ENCODE assay signal across 8 cellular contexts in genomic region chr10:49539320-49539885, GRCh38. TPM values are rescaled to one million over a fixed set of nuclear protein-coding genes. Genes with fewer than 3 reads are reported as not detected.
DNase-seq lines count a peak whose midpoint lies in the region; ATAC-seq, FAIRE-seq and TF ChIP-seq lines count a peak whose summit lies in the region.

No MANE protein-coding gene starts in this region.

- H3K4me1 Mint-ChIP-seq in memory B cell: peaks cover 36% of the 10 kb centered on the region

- H3K9me3 ChIP-seq in H1 (ENCODE audit: insufficient read depth in 2 of 2, low read depth in 1 of 2, low read length in 1 of 2) (no peaks in the 10 kb centered on the region), stomach smooth muscle (ENCODE audit: control insufficient read depth in 2 of 2, low read length in 2 of 2) (no peaks in the 10 kb centered on the region)

- no peak overlapping the region for H3K56ac ChIP-seq in H1 (replicated peaks; ENCODE audit: insufficient read length, low read depth, low read length)

- no peak overlapping the region for H3K23ac ChIP-seq in H1 (ENCODE audit: insufficient read length)

- peak overlapping the region; percentile 99 for H2AFZ ChIP-seq in H1 (ENCODE audit: low read length)

- H3K36me3 Mint-ChIP-seq in memory B cell: peaks cover 7% of the 10 kb centered on the region

- peak overlapping the region; percentile 73 for H3K18ac ChIP-seq in H1 (ENCODE audit: extremely low read depth, low read length)

- H3K9me3 Mint-ChIP-seq in memory B cell: no peaks in the 10 kb centered on the region

- H4K20me1 ChIP-seq in H1 (replicated peaks in 1 of 2; ENCODE audit: control insufficient read depth in 1 of 2, insufficient read depth in 2 of 2, low read length in 2 of 2): peaks cover 0 to 4% of the 10 kb centered on the region in 2 experiments

- H2BK20ac ChIP-seq in H1 (ENCODE audit: low read length): no peak overlapping the region

- H3K27me3 ChIP-seq in H1 (replicated peaks in 1 of 4; ENCODE audit: control insufficient read depth in 3 of 4, extremely low read depth in 1 of 4, insufficient read depth in 3 of 4, low read length in 3 of 4) (peaks cover 0 to 10% (median 6%) of the 10 kb centered on the region in 4 experiments; a peak in 5 of 7 replicates), stomach smooth muscle (ENCODE audit: control insufficient read depth in 1 of 2, insufficient read depth in 2 of 2, low read length in 2 of 2) (no peaks in the 10 kb centered on the region)

- no peak for TF ChIP-seq EP300 in H1 (IDR thresholded peaks at IDR 0.05; ENCODE audit: borderline replicate concordance in 1 of 2, low read depth in 2 of 2, low read length in 2 of 2)

- peak overlapping the region; percentile 96 for H3K4me3 Mint-ChIP-seq in memory B cell

- no peak overlapping the region for H2AK5ac ChIP-seq in H1 (ENCODE audit: low read depth, low read length)

- H3K4me3 ChIP-seq in WI38 (ENCODE audit: low read depth, low read length) (peak overlapping the region; percentile 78), H1 (ENCODE audit: extremely low read depth in 1 of 4, insufficient read depth in 2 of 4, low read depth in 3 of 4, low read length in 4 of 4) (peak overlapping the region; percentile 41 to 81 (median 66)), stomach smooth muscle (ENCODE audit: low read length in 2 of 2) (peak overlapping the region; percentile 88 to 98)

- in situ Hi-C loops in G401 (cut with HindIII; ENCODE audit: low sequenced_read_pairs): no loop called here

- TF ChIP-seq POLR2A in H1 (IDR thresholded peaks at IDR 0.05; ENCODE audit: control extremely low read depth in 1 of 2, low read depth in 2 of 2, low read length in 2 of 2): no peak

- no peaks in the 10 kb centered on the region for H3K79me1 ChIP-seq in H1 (ENCODE audit: low read depth, low read length)

- POLR2A ChIA-PET in H1 (lab: Charles Lee; ENCODE audit: partially characterized antibody): interaction anchor here (0.8 to 1.9 kb wide), 5 partner anchors 11 to 279 kb away, joined by 3 to 4 read pairs (median 3); no protein-coding TSS in a partner anchor

- no peak overlapping the region for H3K4ac ChIP-seq in H1 (replicated peaks; ENCODE audit: insufficient read length, low read depth, low read length)

- H3K36me3 ChIP-seq in H1 (ENCODE audit: control insufficient read depth in 2 of 4, insufficient read depth in 4 of 4, low read length in 3 of 4): no peaks in the 10 kb centered on the region
- no peaks in the 10 kb centered on the region for H3K36me3 ChIP-seq in stomach smooth muscle (ENCODE audit: control insufficient read depth in 2 of 2, insufficient read depth in 2 of 2, low read length in 2 of 2)

- H3K27ac Mint-ChIP-seq in memory B cell: peak overlapping the region; percentile 95

- CTCF ChIA-PET in H1 (lab: Charles Lee; ENCODE audit: partially characterized antibody): interaction anchor here (1.1 to 2.4 kb wide), 5 partner anchors 20 to 215 kb away, joined by 3 to 7 read pairs (median 3); no protein-coding TSS in a partner anchor

- H2BK120ac ChIP-seq in H1 (replicated peaks; ENCODE audit: low read depth, low read length): no peak overlapping the region

- ATAC-seq in GM21786 (IDR thresholded peaks at IDR 0.05; ENCODE audit: unreplicated experiment) (peak; percentile 0), memory B cell (ENCODE audit: low read depth) (peak; percentile 18)

- H2BK12ac ChIP-seq in H1 (ENCODE audit: low read depth, low read length): peak overlapping the region; percentile 94

- DNase-seq in G401 (ENCODE audit: low spot score): peak; percentile 65
- DNase-seq in LHCN-M2 (ENCODE audit: low read depth): peak; percentile 35
- DNase-seq in H1 (ENCODE audit: low read depth in 1 of 2, low spot score in 2 of 2): peak in 1 of 2 experiments; percentile 57
- DNase-seq in memory B cell (ENCODE audit: low spot score in 2 of 2): no peak
- DNase-seq in SHP77 treated with DMSO at 0.1 percent for 48 hours (lab: John Stamatoyannopoulos, UW): no peak

- H3K4me2 ChIP-seq in H1 (ENCODE audit: insufficient read depth in 1 of 2, low read depth in 2 of 2, low read length in 2 of 2): peak overlapping the region; percentile 91 to 100

- H4K91ac ChIP-seq in H1 (replicated peaks; ENCODE audit: insufficient read length, low read length): no peak overlapping the region

- H3K14ac ChIP-seq in H1 (ENCODE audit: insufficient read length): no peak overlapping the region

- TF ChIP-seq CTCF in WI38 (IDR thresholded peaks at IDR 0.05; ENCODE audit: low read depth, low read length): no peak
- no peak for TF ChIP-seq CTCF in H1 (IDR thresholded peaks at IDR 0.05; ENCODE audit: control extremely low read depth in 1 of 3, insufficient read depth in 1 of 3, low read depth in 1 of 3, low read length in 3 of 3)

- H3K9ac ChIP-seq in H1 (replicated peaks in 1 of 4; ENCODE audit: extremely low read depth in 1 of 4, low read depth in 3 of 4, low read length in 3 of 4) (peak overlapping the region in 2 of 4 experiments; percentile 36 to 58; a peak in 4 of 7 replicates), stomach smooth muscle (ENCODE audit: low read length in 2 of 2) (peak overlapping the region; percentile 84 to 86)

- peaks cover 6% of the 10 kb centered on the region for H3K27me3 Mint-ChIP-seq in memory B cell

- H4K5ac ChIP-seq in H1 (ENCODE audit: insufficient read length, low read depth, low read length): no peak overlapping the region

- H2BK5ac ChIP-seq in H1 (ENCODE audit: low read depth, low read length): peak overlapping the region; percentile 50; the same call in 1 of the 2 replicates

- FAIRE-seq in H1 (lab: Jason Lieb, UNC): no peak

- peaks cover 15% of the 10 kb centered on the region for H3K23me2 ChIP-seq in H1 (ENCODE audit: low read depth, low read length)

- no peak for TF ChIP-seq RAD21 in H1 (IDR thresholded peaks at IDR 0.05 in 1 of 2, conservative IDR thresholded peaks at IDR 0.05 in 1 of 2; ENCODE audit: low read depth in 2 of 2, low read length in 2 of 2)

- H3K27ac ChIP-seq in H1 (ENCODE audit: low read depth, low read length) (no peak overlapping the region), stomach smooth muscle (ENCODE audit: low read length) (peak overlapping the region; percentile 75)

- H4K8ac ChIP-seq in H1 (ENCODE audit: extremely low read depth, insufficient read depth, low read length): peak overlapping the region; percentile 54

- H3K4me1 ChIP-seq in H1 (replicated peaks in 1 of 4; ENCODE audit: control insufficient read depth in 3 of 4, insufficient read depth in 4 of 4, low read length in 3 of 4): peaks cover 3 to 12% (median 8%) of the 10 kb centered on the region in 4 experiments
- H3K4me1 ChIP-seq in stomach smooth muscle (ENCODE audit: control insufficient read depth, insufficient read depth, low read length): peaks cover 20% of the 10 kb centered on the region

- H2BK15ac ChIP-seq in H1 (ENCODE audit: low read length): peak overlapping the region; percentile 97; the same call in 1 of the 2 replicates

- 4% methylated on average over 26 of the region's 26 CpGs; no CpG with 5 or more reads in 1 of the 2 experiments for WGBS in H1 (ENCODE audit: extremely low coverage in 1 of 2, insufficient coverage in 1 of 2, insufficient read length in 1 of 2, insufficient replicate concordance in 2 of 2, low coverage in 1 of 2, low lambda C conversion rate in 2 of 2, missing lambda C conversion rate in 1 of 2), 2 experiments

- H3K79me2 ChIP-seq in H1 (ENCODE audit: control insufficient read depth in 1 of 2, insufficient read depth in 2 of 2, low read length in 2 of 2): 0 out of 4 replicates have a peak, but pooled peaks cover 0 to 3% of the 10 kb centered on the region in 2 experiments

TF ChIP-seq in H1, 55 proteins besides CTCF, POLR2A, EP300 and RAD21 (continues in another document):
- no peak for TF ChIP-seq CBX8 (IDR thresholded peaks at IDR 0.05; ENCODE audit: borderline replicate concordance, low read depth, low read length)
- no peak for TF ChIP-seq SP2 (IDR thresholded peaks at IDR 0.05; ENCODE audit: low read length)
- no peak for TF ChIP-seq NRF1 (IDR thresholded peaks at IDR 0.05; ENCODE audit: low read depth, low read length)
- 0 out of 2 replicates have a peak, but pooled peaks have one; percentile 28 for TF ChIP-seq POLR2AphosphoS5 (IDR thresholded peaks at IDR 0.05; ENCODE audit: low read depth, low read length)
- TF ChIP-seq HDAC2 (IDR thresholded peaks at IDR 0.05; ENCODE audit: borderline replicate concordance in 1 of 2, low read depth in 2 of 2, low read length in 2 of 2): 0 out of 4 replicates have a peak, but pooled peaks of 1 of the 2 experiments have one; percentile 67
- TF ChIP-seq SRF (IDR thresholded peaks at IDR 0.05; ENCODE audit: low read depth, low read length): no peak
- TF ChIP-seq CBX5 (IDR thresholded peaks at IDR 0.05; ENCODE audit: low read depth, low read length): no peak
- TF ChIP-seq GTF2F1 (IDR thresholded peaks at IDR 0.05; ENCODE audit: borderline replicate concordance, low read depth, low read length): no peak
- TF ChIP-seq KDM4A (IDR thresholded peaks at IDR 0.05; ENCODE audit: low read depth, low read length, severe bottlenecking): peak; percentile 74
- TF ChIP-seq POU5F1 (IDR thresholded peaks at IDR 0.05; ENCODE audit: low read depth, low read length): no peak
- no peak for TF ChIP-seq NANOG (IDR thresholded peaks at IDR 0.05; ENCODE audit: insufficient read depth, low read depth, low read length, poor library complexity, severe bottlenecking)
- TF ChIP-seq SIRT6 (IDR thresholded peaks at IDR 0.05; ENCODE audit: low read length): no peak
- TF ChIP-seq USF2 (IDR thresholded peaks at IDR 0.05; ENCODE audit: low read length): no peak

RNA-seq across cellular contexts. Expression of gene ERCC6, which starts 0.5 kb away (rescaled TPM):
- 3.6 and 13.3 TPM in 2 replicates for total RNA-seq in G401 (2014; rRNA removed; shearing (Covaris generic))
- 6.3 and 7.3 TPM in 2 replicates for total RNA-seq in LHCN-M2 (2014; rRNA removed)
- 8.8 TPM for polyA plus RNA-seq in LHCN-M2 (2012)
- total RNA-seq in H1 (2021; fragmentation: NEBNext Ultra II Directional; extraction: Animal tissue kit (Norgen Biotek cat#: 25700)): 11.9 and 15.8 TPM in 2 replicates
- 3.9 and 4.1 TPM in 2 replicates for polyA plus RNA-seq in H1 (2011; rRNA removed)
- polyA plus RNA-seq in H1 (2011; cell fraction: cytosol; rRNA removed): 4.2 TPM
- 11.3 TPM for polyA plus RNA-seq in H1 (2011; cell fraction: nucleus; rRNA removed)
- 3.6 to 5.8 TPM (median 4.4 TPM) in 4 replicates for polyA plus RNA-seq in H1 (2012, experiment 1 of 2)
- 0.16 TPM for polyA plus RNA-seq in H1 (2012, experiment 2 of 2)
- 3.1 TPM for polyA plus RNA-seq in H1 (2013, experiment 1 of 2)
- polyA plus RNA-seq in H1 (2013, experiment 2 of 2): 2.6 TPM
- 40.8 and 41.5 TPM in 2 replicates for polyA minus RNA-seq in H1 (2011; rRNA and poly(A)+ RNA removed)
- 6.8 TPM for polyA minus RNA-seq in H1 (2011; cell fraction: cytosol; rRNA and poly(A)+ RNA removed)
- polyA minus RNA-seq in H1 (2011; cell fraction: nucleus; rRNA and poly(A)+ RNA removed): 24.9 TPM

Comparison
In these comparisons a context has a peak if more than half of its experiments do, and no peak if none do; other contexts are left out.
1. DNase-seq: peak in G401 (single experiment) and LHCN-M2 (single experiment); none in memory B cell (0 of 2) and SHP77 treated with DMSO at 0.1 percent for 48 hours (single experiment).
2. Peak in every context shown above with its lines, with median percentiles within 50 percentile points of each other: H3K4me3 ChIP-seq.